20 cellular contexts compared by ENCODE assay signal in the genomic region with DNA sequence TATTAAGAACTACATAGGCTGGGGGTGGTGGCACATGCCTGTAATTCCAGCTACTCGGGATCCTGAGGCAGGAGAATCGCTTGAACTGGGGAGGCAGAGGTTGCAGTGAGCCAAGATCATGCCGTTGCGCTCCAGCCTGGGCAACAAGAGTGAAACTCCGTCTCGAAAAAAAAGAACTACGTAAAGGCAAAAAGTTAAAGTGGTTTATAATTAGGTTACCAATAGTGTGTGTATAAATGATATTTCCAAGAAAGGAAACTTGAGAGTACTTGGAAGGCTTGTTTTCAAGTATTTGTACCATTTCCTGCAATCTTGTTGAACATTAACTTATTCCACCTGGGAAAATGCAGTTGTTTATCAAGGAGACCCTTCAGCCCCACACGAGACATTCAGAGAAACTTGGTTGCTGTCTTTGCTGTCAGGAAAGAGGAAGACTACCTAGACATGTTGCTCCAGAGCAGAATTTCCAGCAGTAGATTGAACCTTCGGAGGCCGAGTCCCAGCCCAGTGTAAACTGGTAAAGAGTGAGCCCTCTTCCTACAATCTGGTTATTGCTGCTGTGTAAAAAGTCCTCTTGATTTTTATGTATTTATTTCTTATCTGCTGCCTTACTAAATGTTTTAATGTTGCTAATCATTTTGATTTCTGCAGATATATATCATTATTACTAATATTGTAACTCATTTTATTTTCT. TPM values are rescaled to one million over a fixed set of nuclear protein-coding genes. Genes with fewer than 3 reads are reported as not detected.
A peak's percentile ranks its signal among the peaks of the same experiment; 100 is the strongest.
DNase-seq lines count a peak whose midpoint lies in the region; ATAC-seq, FAIRE-seq and TF ChIP-seq lines count a peak whose summit lies in the region.
"Had no signal": no experiment of that assay in that cellular context is flagged by ENCODE, and none has a peak within 500 bp of the region (broad histone marks: within the 10 kb centered on the region; RNA-seq: fewer than 3 reads in every experiment).

No MANE protein-coding gene starts in this region.

- H3K9ac ChIP-seq in K562 (ENCODE audit: insufficient read depth in 1 of 2, low read depth in 2 of 2, low read length in 2 of 2) = no peak overlapping the region

- H3K27me3 ChIP-seq in K562 (ENCODE audit: control insufficient read depth in 2 of 2, insufficient read depth in 2 of 2, low read length in 2 of 2) = no peaks in the 10 kb centered on the region
- H3K27me3 ChIP-seq: tibial nerve had no signal

- CTCF ChIA-PET in K562 (lab: Yijun Ruan, JAX; ENCODE audit: low intra/inter-chr PET ratio) = no interaction called here

- H3K27ac ChIP-seq in K562 (ENCODE audit: extremely low read depth, low read depth, low read length) = no peak overlapping the region
- H3K27ac ChIP-seq: RWPE1 had no signal

- TF ChIP-seq POLR2A in K562 (conservative IDR thresholded peaks at IDR 0.05) = no peak

- no peak overlapping the region for H3K4me3 ChIP-seq in K562
- H3K4me3 ChIP-seq: tibial nerve had no signal

- FAIRE-seq in K562 (lab: Jason Lieb, UNC) = no peak

- H3K9me3 ChIP-seq in K562 (replicated peaks; ENCODE audit: control insufficient read depth, insufficient read depth, low read depth, low read length) = no peaks in the 10 kb centered on the region
- H3K9me3 ChIP-seq: tibial nerve had no signal

- BruUV-seq in K562 (replicated peaks; lab: Mats Ljungman, UMichigan) = no TSS peak

- no peaks in the 10 kb centered on the region for H3K36me3 ChIP-seq in K562 (ENCODE audit: control insufficient read depth, insufficient read depth, low read length)
- H3K36me3 ChIP-seq: tibial nerve had no signal

- H4K20me1 ChIP-seq in K562 (replicated peaks; ENCODE audit: control insufficient read depth, insufficient read depth, low read length) = no peaks in the 10 kb centered on the region

- no peak for TF ChIP-seq EP300 in K562 (IDR thresholded peaks at IDR 0.05; ENCODE audit: low read length)

- H3K79me2 ChIP-seq in K562 (ENCODE audit: control insufficient read depth, insufficient read depth, low read length) = no peaks in the 10 kb centered on the region; the same call in 2 of the 3 replicates

- peak; percentile 18 for DNase-seq in DMS53 treated with DMSO at 0.1 percent for 48 hours (lab: John Stamatoyannopoulos, UW; ENCODE audit: unreplicated experiment)
- DNase-seq in K562 (ENCODE audit: extremely low read depth in 1 of 4, low spot score in 3 of 4) = no peak
- peak; percentile 16 for DNase-seq in kidney glomerular epithelial cell (lab: John Stamatoyannopoulos, UW)
- DNase-seq in sciatic nerve (ENCODE audit: low spot score) = no peak
- no peak for DNase-seq in putamen (ENCODE audit: low spot score)
- DNase-seq in D341Med (ENCODE audit: low spot score) = no peak
- no peak for DNase-seq in HK-2 (ENCODE audit: unreplicated experiment)
- DNase-seq: activated naive CD4-positive, alpha-beta T cell treated with anti-CD3 and anti-CD28 coated beads for 36 hours; activated T-cell treated with anti-CD3 and anti-CD28 coated beads for 4 hours; aorta; CD4-positive, alpha-beta T cell; DND-41; left ventricle myocardium superior; NCI-H1048; NCI-H2081; NCI-H510A had no signal

- H3K4me2 ChIP-seq in K562 (ENCODE audit: insufficient read depth, low read length) = no peak overlapping the region

- intact Hi-C loops in K562 (cut with micrococcal nuclease) = no loop called here
- intact Hi-C loops in sciatic nerve (cut with DNase I) = no loop called here

- 54% methylated on average over 10 of the region's 10 CpGs for WGBS in K562 (ENCODE audit: insufficient coverage, low coverage, missing lambda C conversion rate)

- ATAC-seq in K562 (no peak), sciatic nerve (peak; percentile 25), HG02884 (IDR thresholded peaks at IDR 0.05; ENCODE audit: unreplicated experiment) (no peak)
- ATAC-seq: left ventricle myocardium superior; stimulated activated memory B cell treated with anti-CD40 and anti-IgM and Interleukin-4, amounts not matched to agents 10 μg/mL and 1 μg/mL and 100 μg/mL, for 72 hours had no signal

- 0 out of 2 replicates have a peak overlapping the region, but pooled peaks have one; percentile 21 for H2AFZ ChIP-seq in K562 (ENCODE audit: low read depth, low read length)

- H3K9me1 ChIP-seq in K562 (ENCODE audit: control insufficient read depth, insufficient read depth, low read length) = no peaks in the 10 kb centered on the region

- no peak for TF ChIP-seq CTCF in K562 (IDR thresholded peaks at IDR 0.05 in 2 of 3, conservative IDR thresholded peaks at IDR 0.05 in 1 of 3; ENCODE audit: insufficient read depth in 2 of 3, low read depth in 1 of 3, low read length in 3 of 3)

- POLR2A ChIA-PET in K562 (lab: Yijun Ruan, JAX) = interaction anchor here (0.6 to 0.7 kb wide), 2 partner anchors 235 to 279 kb away, joined by 3 read pairs; no protein-coding TSS in a partner anchor

- in situ Hi-C loops in K562 (cut with MboI) = no loop called here

- H3K4me1 ChIP-seq in K562 (replicated peaks in 1 of 2; ENCODE audit: control insufficient read depth in 2 of 2, insufficient read depth in 2 of 2, low read length in 2 of 2) = peaks cover 10 to 12% of the 10 kb centered on the region in 2 experiments; a peak in 2 of 5 replicates

- no peak for TF ChIP-seq RAD21 in K562 (CRISPR knock-in tag; conservative IDR thresholded peaks at IDR 0.05 in 1 of 2, IDR thresholded peaks at IDR 0.05 in 1 of 2)

TF ChIP-seq in K562, 482 proteins besides CTCF, POLR2A, EP300 and RAD21:
- no peak for TF ChIP-seq KDM1A (IDR thresholded peaks at IDR 0.05)

RNA-seq across cellular contexts. Expression of gene STXBP1, which starts 30.1 kb away (rescaled TPM):
- total RNA-seq in K562 (2011; cell fraction: chromatin; rRNA removed; ENCODE audit: low replicate concordance) = 36.4 and 43.1 TPM in 2 replicates
- total RNA-seq in K562 (2011; cell fraction: nucleolus; rRNA removed) = 15.3 and 19.2 TPM in 2 replicates
- total RNA-seq in K562 (2011; cell fraction: nucleoplasm; rRNA removed) = 30.8 and 40.9 TPM in 2 replicates
- 9.7 and 14.7 TPM in 2 replicates for total RNA-seq in K562 (2014; rRNA removed)
- 5.6 and 6.0 TPM in 2 replicates for total RNA-seq in K562 (2014; rRNA removed; fragmentation: Illumina TruSeq; extraction: Trizol)
- total RNA-seq in K562 (2015; rRNA removed; fragmentation: Illumina TruSeq; extraction: Trizol) = 4.4 and 4.6 TPM in 2 replicates
- total RNA-seq in K562 (2021) = 32.5 and 35.1 TPM in 2 replicates
- 11.1 and 15.9 TPM in 2 replicates for polyA plus RNA-seq in K562 (2011; rRNA removed)
- polyA plus RNA-seq in K562 (2011; cell fraction: cytosol; rRNA removed) = 9.6 and 10.4 TPM in 2 replicates
- 19.9 and 22.9 TPM in 2 replicates for polyA plus RNA-seq in K562 (2011; cell fraction: nucleus; rRNA removed)
- 24.2 and 28.8 TPM in 2 replicates for polyA plus RNA-seq in K562 (2012)
- 20.2 and 23.8 TPM in 2 replicates for polyA plus RNA-seq in K562 (2014; fragmentation: Illumina TruSeq; extraction: Trizol)
- polyA plus RNA-seq in K562 (2014; fragmentation: Nextera tagmentation; extraction: Ambion mirVana) = 1 to 10 TPM; 6.2 to 8.1 TPM
- 10.9 and 12.7 TPM in 2 replicates for polyA plus RNA-seq in K562 (2014; rRNA removed)
- polyA minus RNA-seq in K562 (2011; rRNA and poly(A)+ RNA removed) = 9.1 and 12.1 TPM in 2 replicates
- polyA minus RNA-seq in K562 (2011; cell fraction: cytosol; rRNA and poly(A)+ RNA removed) = 15.6 and 23.9 TPM in 2 replicates
- polyA minus RNA-seq in K562 (2011; cell fraction: nucleus; rRNA and poly(A)+ RNA removed) = 7.0 and 13.6 TPM in 2 replicates
- total RNA-seq in sciatic nerve = 113 TPM

Comparison
In these comparisons a context has a peak if more than half of its experiments do, and no peak if none do; other contexts are left out.
1. DNase-seq: peak in DMS53 treated with DMSO at 0.1 percent for 48 hours (single experiment) and kidney glomerular epithelial cell (single experiment); none in K562 (0 of 4), sciatic nerve (single experiment), putamen (single experiment), D341Med (single experiment) and HK-2 (single experiment).